ENCODE assay signal across 28 cellular contexts in the genomic region with DNA sequence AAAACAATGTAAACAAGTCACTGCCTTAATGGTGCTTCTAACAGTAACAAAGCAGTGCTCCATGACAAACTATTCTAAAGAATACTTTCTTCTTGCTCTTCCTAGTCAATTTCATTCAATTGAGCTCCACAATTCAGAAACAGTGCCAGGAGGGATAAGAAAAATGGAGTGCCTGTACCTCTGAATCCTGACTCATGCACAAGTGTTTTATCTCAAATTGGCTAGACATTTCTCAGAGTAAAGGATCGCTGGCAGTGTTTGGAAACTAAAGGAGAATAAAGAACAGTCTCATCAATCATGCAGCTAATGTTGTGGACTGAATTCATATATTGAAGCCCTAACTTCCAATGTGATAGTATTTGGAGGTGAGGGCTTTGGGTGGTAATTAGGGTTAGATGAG.
"Had no signal": no experiment of that assay in that cellular context is flagged by ENCODE, and none has a peak within 500 bp of the region (broad histone marks: within the 10 kb centered on the region; RNA-seq: fewer than 3 reads in every experiment).

No MANE protein-coding gene starts in this region.

- DNase-seq: activated B cell treated with CpG ODN at 0.5 μM for 24 hours; activated CD4-positive, alpha-beta memory T cell treated with anti-CD3 and anti-CD28 coated beads for 36 hours; activated CD4-positive, alpha-beta T cell treated with anti-CD3 and anti-CD28 coated beads for 4 hours; activated CD4-positive, alpha-beta T cell treated with anti-CD3 and anti-CD28 coated beads, Interleukin-2, amount 10 ng/mL, durations not matched to agents 24 days and 14 days; activated CD4-positive, alpha-beta T cell treated with anti-CD3 and anti-CD28 coated beads, Interleukin-2, amount 50 U/mL, for 1 hour; activated CD4-positive, alpha-beta T cell treated with anti-CD3 and anti-CD28 coated beads, Interleukin-2, amount 50 U/mL, for 4 hours; activated CD4-positive, CD25-positive, alpha-beta regulatory T cell treated with anti-CD3 and anti-CD28 coated beads, Interleukin-2, amount 50 U/mL, for 72 hours; activated CD8-positive, alpha-beta memory T cell treated with anti-CD3 and anti-CD28 coated beads, Interleukin-2, amount 50 U/mL, for 4 hours; activated CD8-positive, alpha-beta T cell treated with anti-CD3 and anti-CD28 coated beads for 36 hours; activated effector memory CD4-positive, alpha-beta T cell treated with Interleukin-2 at 50 U/mL for 16 hours; activated gamma-delta T cell; activated naive CD4-positive, alpha-beta T cell treated with anti-CD3 and anti-CD28 coated beads, Interleukin-2, amount 10 ng/mL, durations not matched to agents 7 days and 5 days; activated naive CD4-positive, alpha-beta T cell treated with Interleukin-2 at 50 U/mL for 16 hours; activated naive CD8-positive, alpha-beta T cell treated with anti-CD3 and anti-CD28 coated beads, Interleukin-2, amount 10 ng/mL, durations not matched to agents 7 days and 5 days; activated naive CD8-positive, alpha-beta T cell treated with anti-CD3 and anti-CD28 coated beads, Interleukin-2, amount 50 U/mL, for 24 hours; activated T-cell treated with anti-CD3 and anti-CD28 coated beads for 4 hours; activated T-cell treated with anti-CD3 and anti-CD28 coated beads, Interleukin-2, amount 50 U/mL, for 1 hour; activated T-cell treated with anti-CD3 and anti-CD28 coated beads, Interleukin-2, amount 50 U/mL, for 48 hours; amniotic stem cell; aorta; body of pancreas; brain microvascular endothelial cell; central memory CD4-positive, alpha-beta T cell; T-helper 1 cell; T-helper 2 cell; T-helper 9 cell; WERI-Rb-1 had no signal

- H3K4me3 ChIP-seq: body of pancreas, breast epithelium had no signal
